ENCODE assay signal across 1 cellular context in genomic region chr9:16118090-16118489, GRCh38.
TF ChIP-seq lines count a peak whose summit lies in the region.

No MANE protein-coding gene starts in this region.

TF ChIP-seq in IMR-90, 13 proteins besides CTCF, POLR2A, EP300 and RAD21:
- TF ChIP-seq FOS (IDR thresholded peaks at IDR 0.05; ENCODE audit: low read depth, low read length), result no peak
- TF ChIP-seq MAFK (IDR thresholded peaks at IDR 0.05; ENCODE audit: low read depth, low read length), result no peak
- TF ChIP-seq BHLHE40 (IDR thresholded peaks at IDR 0.05; ENCODE audit: low read depth, low read length), result no peak
- TF ChIP-seq MAZ (IDR thresholded peaks at IDR 0.05; ENCODE audit: borderline replicate concordance, low read depth, low read length), result no peak
- no peak for TF ChIP-seq ELK1 (IDR thresholded peaks at IDR 0.05; ENCODE audit: borderline replicate concordance, low read depth, low read length)
